In genomic region chr14:38065101-38065762, GRCh38 we compare ENCODE assay signal across 10 cellular contexts.
A peak's percentile ranks its signal among the peaks of the same experiment; 100 is the strongest.
DNase-seq lines count a peak whose midpoint lies in the region; ATAC-seq and TF ChIP-seq lines count a peak whose summit lies in the region.
"Had no signal": no experiment of that assay in that cellular context is flagged by ENCODE, and none has a peak within 500 bp of the region (broad histone marks: within the 10 kb centered on the region; RNA-seq: fewer than 3 reads in every experiment).

No MANE protein-coding gene starts in this region.

- H3K27me3 Mint-ChIP-seq in activated CD4-positive, alpha-beta T cell treated with anti-CD3 and anti-CD28 coated beads, Interleukin-2, amount 10 ng/mL, durations not matched to agents 7 days and 5 days: no peaks in the 10 kb centered on the region
- no peaks in the 10 kb centered on the region for H3K27me3 Mint-ChIP-seq in effector memory CD8-positive, alpha-beta T cell
- H3K27me3 Mint-ChIP-seq: dendritic cell treated with granulocyte-macrophage colony-stimulating factor and Interleukin-4, amounts not matched to agents 40 ng/mL and 50 ng/mL, for 4 days had no signal

- peak overlapping the region; percentile 12 for H3K4me3 Mint-ChIP-seq in activated CD4-positive, alpha-beta T cell treated with anti-CD3 and anti-CD28 coated beads, Interleukin-2, amount 10 ng/mL, durations not matched to agents 7 days and 5 days
- H3K4me3 Mint-ChIP-seq in effector memory CD8-positive, alpha-beta T cell: peak overlapping the region; percentile 50 to 70
- H3K4me3 Mint-ChIP-seq: dendritic cell treated with granulocyte-macrophage colony-stimulating factor and Interleukin-4, amounts not matched to agents 40 ng/mL and 50 ng/mL, for 4 days had no signal

- POLR2A ChIA-PET in activated CD4-positive, alpha-beta T cell treated with anti-CD3 and anti-CD28 coated beads, Interleukin-2, amount 10 ng/mL, durations not matched to agents 7 days and 5 days (lab: Charles Lee): no interaction called here

- ATAC-seq in HG03432 (IDR thresholded peaks at IDR 0.05; ENCODE audit: unreplicated experiment): peak; percentile 87
- peak; percentile 94 for ATAC-seq in effector memory CD8-positive, alpha-beta T cell (replicated peaks)

- DNase-seq in activated CD4-positive, alpha-beta T cell treated with anti-CD3 and anti-CD28 coated beads, Interleukin-2, amount 10 ng/mL, durations not matched to agents 7 days and 5 days: peak; percentile 78
- peak; percentile 42 to 62 (median 45) for DNase-seq in effector memory CD8-positive, alpha-beta T cell
- peak; percentile 30 to 41 for DNase-seq in stimulated activated CD8-positive, alpha-beta memory T cell treated with anti-CD3 and anti-CD28 coated beads, Interleukin-7, amount 100 ng/mL, for 1 hour (ENCODE audit: low read depth in 2 of 2)
- no peak for DNase-seq in SHP77 treated with DMSO at 0.1 percent for 48 hours (lab: John Stamatoyannopoulos, UW)
- DNase-seq in GM20000 (ENCODE audit: low spot score): no peak
- no peak for DNase-seq in posterior vena cava (ENCODE audit: low spot score)
- DNase-seq in occipital lobe (lab: John Stamatoyannopoulos, UW): no peak
- DNase-seq: NCI-H1436 treated with DMSO at 0.1 percent for 48 hours had no signal

- peaks cover 19% of the 10 kb centered on the region for H3K4me1 Mint-ChIP-seq in activated CD4-positive, alpha-beta T cell treated with anti-CD3 and anti-CD28 coated beads, Interleukin-2, amount 10 ng/mL, durations not matched to agents 7 days and 5 days
- H3K4me1 Mint-ChIP-seq in effector memory CD8-positive, alpha-beta T cell (ENCODE audit: low read depth in 2 of 2): peaks cover 9 to 32% of the 10 kb centered on the region in 2 donors

- H3K27ac Mint-ChIP-seq in activated CD4-positive, alpha-beta T cell treated with anti-CD3 and anti-CD28 coated beads, Interleukin-2, amount 10 ng/mL, durations not matched to agents 7 days and 5 days: peak overlapping the region; percentile 74
- peak overlapping the region; percentile 94 to 97 for H3K27ac Mint-ChIP-seq in effector memory CD8-positive, alpha-beta T cell
- H3K27ac Mint-ChIP-seq: dendritic cell treated with granulocyte-macrophage colony-stimulating factor and Interleukin-4, amounts not matched to agents 40 ng/mL and 50 ng/mL, for 4 days had no signal

- intact Hi-C loops in posterior vena cava (cut with DNase I): no loop called here

- CTCF ChIA-PET in activated CD4-positive, alpha-beta T cell treated with anti-CD3 and anti-CD28 coated beads, Interleukin-2, amount 10 ng/mL, durations not matched to agents 7 days and 5 days (lab: Charles Lee): no interaction called here

- H3K36me3 Mint-ChIP-seq in activated CD4-positive, alpha-beta T cell treated with anti-CD3 and anti-CD28 coated beads, Interleukin-2, amount 10 ng/mL, durations not matched to agents 7 days and 5 days (ENCODE audit: low read depth): no peaks in the 10 kb centered on the region
- peaks cover 3% of the 10 kb centered on the region for H3K36me3 Mint-ChIP-seq in effector memory CD8-positive, alpha-beta T cell (ENCODE audit: insufficient read depth)

- H3K9me3 Mint-ChIP-seq in activated CD4-positive, alpha-beta T cell treated with anti-CD3 and anti-CD28 coated beads, Interleukin-2, amount 10 ng/mL, durations not matched to agents 7 days and 5 days: peaks cover 17% of the 10 kb centered on the region
- H3K9me3 Mint-ChIP-seq in effector memory CD8-positive, alpha-beta T cell: peaks cover 4 to 7% of the 10 kb centered on the region in 2 donors

- TF ChIP-seq CTCF in GM20000 (IDR thresholded peaks at IDR 0.05; ENCODE audit: extremely low read depth, missing control alignments): no peak

Comparison
In these comparisons a context has a peak if more than half of its experiments do, and no peak if none do; other contexts are left out.
1. DNase-seq: peak in activated CD4-positive, alpha-beta T cell treated with anti-CD3 and anti-CD28 coated beads, Interleukin-2, amount 10 ng/mL, durations not matched to agents 7 days and 5 days (single experiment), effector memory CD8-positive, alpha-beta T cell (3 of 3) and stimulated activated CD8-positive, alpha-beta memory T cell treated with anti-CD3 and anti-CD28 coated beads, Interleukin-7, amount 100 ng/mL, for 1 hour (2 of 2); none in SHP77 treated with DMSO at 0.1 percent for 48 hours (single experiment), GM20000 (single experiment), posterior vena cava (single experiment) and occipital lobe (single experiment).